In genomic region chr7:151710646-151711434, GRCh38 we compare ENCODE assay signal across 20 cellular contexts.
"Had no signal": no experiment of that assay in that cellular context is flagged by ENCODE, and none has a peak within 500 bp of the region (broad histone marks: within the 10 kb centered on the region; RNA-seq: fewer than 3 reads in every experiment).

No MANE protein-coding gene starts in this region.

- H3K9me3 ChIP-seq: adrenal gland, esophagus muscularis mucosa, lower lobe of right lung, tibial nerve, vagina had no signal

- ATAC-seq: naive thymus-derived CD4-positive, alpha-beta T cell had no signal

- H3K27ac ChIP-seq: adrenal gland, coronary artery, vagina had no signal

- H3K4me3 Mint-ChIP-seq: activated CD4-positive, alpha-beta T cell treated with anti-CD3 and anti-CD28 coated beads, Interleukin-2, amount 10 ng/mL, durations not matched to agents 24 days and 14 days; activated naive CD4-positive, alpha-beta T cell treated with anti-CD3 and anti-CD28 coated beads for 36 hours; naive thymus-derived CD4-positive, alpha-beta T cell; T-helper 2 cell treated with Interferon-gamma antibody and Interleukin-4, amounts not matched to agents 5 μg/mL and 100 μg/mL, for 36 hours had no signal

- H3K4me3 ChIP-seq: adrenal gland, coronary artery, esophagus muscularis mucosa, lower lobe of right lung, tibial nerve, vagina had no signal

- H3K36me3 ChIP-seq: adrenal gland, esophagus muscularis mucosa, tibial nerve, vagina had no signal

- H3K27me3 Mint-ChIP-seq: activated CD4-positive, alpha-beta T cell treated with anti-CD3 and anti-CD28 coated beads, Interleukin-2, amount 10 ng/mL, durations not matched to agents 24 days and 14 days; naive thymus-derived CD4-positive, alpha-beta T cell had no signal

- H3K9me3 Mint-ChIP-seq: activated CD4-positive, alpha-beta T cell treated with anti-CD3 and anti-CD28 coated beads, Interleukin-2, amount 10 ng/mL, durations not matched to agents 24 days and 14 days; activated naive CD4-positive, alpha-beta T cell treated with anti-CD3 and anti-CD28 coated beads for 36 hours; naive thymus-derived CD4-positive, alpha-beta T cell; T-helper 2 cell treated with Interferon-gamma antibody and Interleukin-4, amounts not matched to agents 5 μg/mL and 100 μg/mL, for 36 hours had no signal

- DNase-seq: activated CD4-positive, alpha-beta T cell treated with anti-CD3 and anti-CD28 coated beads, Interleukin-2, amount 10 ng/mL, durations not matched to agents 24 days and 14 days; activated CD4-positive, CD25-positive, alpha-beta regulatory T cell; activated CD8-positive, alpha-beta memory T cell treated with anti-CD3 and anti-CD28 coated beads for 24 hours; activated naive CD4-positive, alpha-beta T cell treated with anti-CD3 and anti-CD28 coated beads for 36 hours; adrenal gland; caudate nucleus; effector CD4-positive, alpha-beta T cell; hypothalamus; kidney glomerular epithelial cell; naive thymus-derived CD4-positive, alpha-beta T cell; retina; stimulated activated CD4-positive, alpha-beta T cell treated with anti-CD3 and anti-CD28 coated beads, Interleukin-4, amount 100 ng/mL, for 24 hours; stimulated activated naive CD4-positive, alpha-beta T cell; substantia nigra had no signal

- H3K27ac Mint-ChIP-seq: activated CD4-positive, alpha-beta T cell treated with anti-CD3 and anti-CD28 coated beads, Interleukin-2, amount 10 ng/mL, durations not matched to agents 24 days and 14 days; activated naive CD4-positive, alpha-beta T cell treated with anti-CD3 and anti-CD28 coated beads for 36 hours; naive thymus-derived CD4-positive, alpha-beta T cell; T-helper 2 cell treated with Interferon-gamma antibody and Interleukin-4, amounts not matched to agents 5 μg/mL and 100 μg/mL, for 36 hours had no signal

- H3K27me3 ChIP-seq: adrenal gland, esophagus muscularis mucosa, tibial nerve, vagina had no signal

- H3K4me1 Mint-ChIP-seq: activated CD4-positive, alpha-beta T cell treated with anti-CD3 and anti-CD28 coated beads, Interleukin-2, amount 10 ng/mL, durations not matched to agents 24 days and 14 days had no signal
